In genomic region chr4:189001283-189001970, GRCh38 we compare ENCODE assay signal across 17 cellular contexts.
"Had no signal": no experiment of that assay in that cellular context is flagged by ENCODE, and none has a peak within 500 bp of the region (broad histone marks: within the 10 kb centered on the region; RNA-seq: fewer than 3 reads in every experiment).

No MANE protein-coding gene starts in this region.

- H3K9me3 ChIP-seq: body of pancreas, neutrophil, right atrium auricular region, vagina had no signal

- H3K4me3 ChIP-seq: body of pancreas, coronary artery, lung, right atrium auricular region, tibial nerve, vagina had no signal

- H3K27me3 Mint-ChIP-seq: activated naive CD4-positive, alpha-beta T cell treated with anti-CD3 and anti-CD28 coated beads, Interleukin-2, amount 50 U/mL, for 24 hours; naive B cell had no signal

- H3K27ac ChIP-seq: body of pancreas, coronary artery, foreskin keratinocyte, neutrophil, right atrium auricular region, tibial nerve, vagina had no signal

- H3K36me3 ChIP-seq: neutrophil, right atrium auricular region, tibial nerve, vagina had no signal

- DNase-seq: activated T-cell treated with anti-CD3 and anti-CD28 coated beads, Interleukin-2, amount 50 U/mL, for 1 hour; amniotic stem cell; body of pancreas; central memory CD4-positive, alpha-beta T cell; effector CD4-positive, alpha-beta T cell; foreskin keratinocyte; left colon; naive B cell had no signal

- FAIRE-seq: endothelial cell of umbilical vein had no signal

- H3K27me3 ChIP-seq: body of pancreas, foreskin keratinocyte, neutrophil, right atrium auricular region, tibial nerve, vagina had no signal

- H3K4me3 Mint-ChIP-seq: activated naive CD4-positive, alpha-beta T cell treated with anti-CD3 and anti-CD28 coated beads, Interleukin-2, amount 50 U/mL, for 24 hours; naive B cell; stimulated activated effector memory CD8-positive, alpha-beta T cell treated with anti-CD3 and anti-CD28 coated beads, Interleukin-12 subunit alpha, Interleukin-12 subunit beta, amount 100 ng/mL, for 72 hours had no signal

- H3K27ac Mint-ChIP-seq: activated naive CD4-positive, alpha-beta T cell treated with anti-CD3 and anti-CD28 coated beads, Interleukin-2, amount 50 U/mL, for 24 hours; naive B cell; stimulated activated effector memory CD8-positive, alpha-beta T cell treated with anti-CD3 and anti-CD28 coated beads, Interleukin-12 subunit alpha, Interleukin-12 subunit beta, amount 100 ng/mL, for 72 hours had no signal

- ATAC-seq: body of pancreas; foreskin keratinocyte; left colon; stimulated activated effector memory CD8-positive, alpha-beta T cell treated with anti-CD3 and anti-CD28 coated beads, Interleukin-12 subunit alpha, Interleukin-12 subunit beta, amount 100 ng/mL, for 72 hours had no signal

- H3K36me3 Mint-ChIP-seq: activated naive CD4-positive, alpha-beta T cell treated with anti-CD3 and anti-CD28 coated beads, Interleukin-2, amount 50 U/mL, for 24 hours; naive B cell; stimulated activated effector memory CD8-positive, alpha-beta T cell treated with anti-CD3 and anti-CD28 coated beads, Interleukin-12 subunit alpha, Interleukin-12 subunit beta, amount 100 ng/mL, for 72 hours had no signal

- H3K4me1 ChIP-seq: body of pancreas, foreskin keratinocyte, right atrium auricular region, tibial nerve, vagina had no signal

- H3K4me1 Mint-ChIP-seq: activated naive CD4-positive, alpha-beta T cell treated with anti-CD3 and anti-CD28 coated beads, Interleukin-2, amount 50 U/mL, for 24 hours; naive B cell; stimulated activated effector memory CD8-positive, alpha-beta T cell treated with anti-CD3 and anti-CD28 coated beads, Interleukin-12 subunit alpha, Interleukin-12 subunit beta, amount 100 ng/mL, for 72 hours had no signal
